8 cellular contexts compared by ENCODE assay signal in genomic region chr1:10209590-10209904, GRCh38. TPM values are rescaled to one million over a fixed set of nuclear protein-coding genes. Genes with fewer than 3 reads are reported as not detected.
DNase-seq lines count a peak whose midpoint lies in the region; ATAC-seq and TF ChIP-seq lines count a peak whose summit lies in the region.

No MANE protein-coding gene starts in this region.

- H2BK12ac ChIP-seq in trophoblast cell (ENCODE audit: low read length) = no peak overlapping the region

- H4K20me1 ChIP-seq in DND-41 (ENCODE audit: insufficient read depth, low read length) = no peaks in the 10 kb centered on the region

- TF ChIP-seq EP300 in esophagus muscularis mucosa (IDR thresholded peaks at IDR 0.05) = no peak

- no peak overlapping the region for H3K4ac ChIP-seq in trophoblast cell (ENCODE audit: low read depth, low read length)

- peak overlapping the region; percentile 83 for H3K9ac ChIP-seq in DND-41 (ENCODE audit: low read depth, low read length)
- no peak overlapping the region for H3K9ac ChIP-seq in trophoblast cell (ENCODE audit: low read length)

- peak overlapping the region; percentile 88 for H4K8ac ChIP-seq in trophoblast cell (ENCODE audit: low read depth, low read length)

- no peak overlapping the region for H2BK120ac ChIP-seq in trophoblast cell (ENCODE audit: insufficient read depth, low read length, poor library complexity)

- DNase-seq in DND-41 (no peak), RWPE2 (ENCODE audit: low spot score) (no peak), esophagus muscularis mucosa (ENCODE audit: extremely low spot score) (no peak), trophoblast cell (no peak), RPMI8226 (no peak), NCI-H2196 treated with DMSO at 0.1 percent for 48 hours (lab: John Stamatoyannopoulos, UW; ENCODE audit: unreplicated experiment) (no peak), DMS153 treated with DMSO at 0.1 percent for 48 hours (lab: John Stamatoyannopoulos, UW; ENCODE audit: unreplicated experiment) (no peak)

- H2AFZ ChIP-seq in DND-41 (ENCODE audit: low read depth, low read length) = peak overlapping the region; percentile 83
- peak overlapping the region; percentile 85 for H2AFZ ChIP-seq in trophoblast cell (ENCODE audit: insufficient read depth, low read length, poor library complexity)

- H3K9me3 ChIP-seq in DND-41 (ENCODE audit: insufficient read depth, low read length, severe bottlenecking) (no peaks in the 10 kb centered on the region), RWPE2 (ENCODE audit: severe bottlenecking) (no peaks in the 10 kb centered on the region), esophagus muscularis mucosa (no peaks in the 10 kb centered on the region), trophoblast cell (ENCODE audit: insufficient read depth, low read depth, low read length) (no peaks in the 10 kb centered on the region)

- peaks cover 6% of the 10 kb centered on the region for H3K79me2 ChIP-seq in DND-41 (ENCODE audit: insufficient read depth, low read length)
- H3K79me2 ChIP-seq in trophoblast cell (ENCODE audit: control insufficient read depth, insufficient read depth, low read length, poor library complexity) = peaks cover 24% of the 10 kb centered on the region

- H3K23ac ChIP-seq in trophoblast cell (ENCODE audit: low read length) = no peak overlapping the region

- peaks cover 15% of the 10 kb centered on the region for H3K79me1 ChIP-seq in trophoblast cell (ENCODE audit: low read length)

- H3K27me3 ChIP-seq in DND-41 (ENCODE audit: insufficient read depth, low read length, poor library complexity) (no peaks in the 10 kb centered on the region), RWPE2 (ENCODE audit: insufficient read depth, poor library complexity, severe bottlenecking) (no peaks in the 10 kb centered on the region), esophagus muscularis mucosa (no peaks in the 10 kb centered on the region), trophoblast cell (ENCODE audit: insufficient read depth, low read length) (no peaks in the 10 kb centered on the region)

- H3K4me1 ChIP-seq in DND-41 (ENCODE audit: insufficient read depth, low read length) (peaks cover 24% of the 10 kb centered on the region), RWPE2 (ENCODE audit: insufficient read depth, poor library complexity, severe bottlenecking) (no peaks in the 10 kb centered on the region), esophagus muscularis mucosa (peaks cover 30 to 46% (median 40%) of the 10 kb centered on the region in 4 donors), trophoblast cell (ENCODE audit: control insufficient read depth in 1 of 2, insufficient read depth in 2 of 2, low read length in 2 of 2) (peaks cover 2 to 3% of the 10 kb centered on the region in 2 experiments)

- peak overlapping the region; percentile 84 for H3K14ac ChIP-seq in trophoblast cell (ENCODE audit: low read length)

- intact Hi-C loops in esophagus muscularis mucosa (cut with DNase I) = loop anchor here (5.0 kb wide), 1 partner anchor 128 kb away; no protein-coding TSS in a partner anchor

- H2BK5ac ChIP-seq in trophoblast cell (ENCODE audit: low read depth, low read length, poor library complexity) = peak overlapping the region; percentile 88

- H3K4me3 ChIP-seq in DND-41 (ENCODE audit: low read depth in 1 of 2, low read length in 2 of 2) (peak overlapping the region; percentile 59 to 65), RWPE2 (ENCODE audit: severe bottlenecking) (peak overlapping the region; percentile 83), esophagus muscularis mucosa (peak overlapping the region; percentile 95 to 100 (median 98)), trophoblast cell (ENCODE audit: low read depth, low read length) (peak overlapping the region; percentile 71)

- H4K91ac ChIP-seq in trophoblast cell (ENCODE audit: low read depth, low read length) = peak overlapping the region; percentile 92

- no peak overlapping the region for H2AK5ac ChIP-seq in trophoblast cell (ENCODE audit: low read length)

- 1% methylated on average over 8 of the region's 8 CpGs for WGBS in esophagus muscularis mucosa
- no CpG with 5 or more reads among the region's 8 CpGs for WGBS in trophoblast cell (ENCODE audit: extremely low coverage, insufficient coverage, insufficient read length)

- no peak for TF ChIP-seq POLR2A in esophagus muscularis mucosa (IDR thresholded peaks at IDR 0.05; ENCODE audit: low read depth)

- TF ChIP-seq CTCF in DND-41 (IDR thresholded peaks at IDR 0.05; ENCODE audit: borderline replicate concordance, extremely low read depth, low read length, poor library complexity, severe bottlenecking) (no peak), RWPE2 (IDR thresholded peaks at IDR 0.05; ENCODE audit: poor library complexity, severe bottlenecking) (no peak), esophagus muscularis mucosa (IDR thresholded peaks at IDR 0.05) (no peak)

- peak overlapping the region; percentile 88 for H4K12ac ChIP-seq in trophoblast cell (ENCODE audit: low read depth, low read length)

- no peaks in the 10 kb centered on the region for H3K36me3 ChIP-seq in DND-41 (ENCODE audit: insufficient read depth, low read length)
- no peaks in the 10 kb centered on the region for H3K36me3 ChIP-seq in RWPE2 (ENCODE audit: low read depth)
- no peaks in the 10 kb centered on the region for H3K36me3 ChIP-seq in esophagus muscularis mucosa
- no peaks in the 10 kb centered on the region for H3K36me3 ChIP-seq in trophoblast cell (ENCODE audit: control insufficient read depth in 1 of 2, insufficient read depth in 2 of 2, low read length in 2 of 2)

- no peak for ATAC-seq in DND-41 (ENCODE audit: insufficient read depth, low read depth)
- ATAC-seq in RWPE2 (ENCODE audit: low read depth) = no peak
- no peak for ATAC-seq in GM19463 (IDR thresholded peaks at IDR 0.05; ENCODE audit: unreplicated experiment)

- H3K27ac ChIP-seq in DND-41 (ENCODE audit: low read length) (no peak overlapping the region), RWPE2 (ENCODE audit: poor library complexity, severe bottlenecking) (peak overlapping the region; percentile 85), esophagus muscularis mucosa (replicated peaks in 1 of 4) (peak overlapping the region; percentile 100), trophoblast cell (ENCODE audit: low read depth, low read length) (peak overlapping the region; percentile 54)

- H3K18ac ChIP-seq in trophoblast cell (ENCODE audit: low read length) = peak overlapping the region; percentile 62

- H3K4me2 ChIP-seq in DND-41 (ENCODE audit: insufficient read depth, low read length) (peak overlapping the region; percentile 80), trophoblast cell (ENCODE audit: low read length) (peak overlapping the region; percentile 82)

RNA-seq across cellular contexts. Expression of gene KIF1B, which starts 0.8 kb away (rescaled TPM):
- total RNA-seq in esophagus muscularis mucosa = 10 to 100 TPM; 53.0 to 78.2 (median 64.8) TPM
- 22.7 and 23.1 TPM in 2 replicates for polyA plus RNA-seq in trophoblast cell (2013)
